ENCODE assay signal across 18 cellular contexts in genomic region chr9:78676009-78676408, GRCh38.
"Had no signal": no experiment of that assay in that cellular context is flagged by ENCODE, and none has a peak within 500 bp of the region (broad histone marks: within the 10 kb centered on the region; RNA-seq: fewer than 3 reads in every experiment).

No MANE protein-coding gene starts in this region.

- H3K4me1 ChIP-seq: ascending aorta, esophagus muscularis mucosa, pancreas, right lobe of liver, upper lobe of right lung had no signal

- H3K27me3 ChIP-seq: ascending aorta, esophagus muscularis mucosa, pancreas, right lobe of liver, upper lobe of right lung had no signal

- H3K9me3 ChIP-seq: ascending aorta, esophagus muscularis mucosa, pancreas, right lobe of liver, thoracic aorta, upper lobe of right lung had no signal

- DNase-seq: activated CD4-positive, alpha-beta T cell treated with anti-CD3 and anti-CD28 coated beads for 1 hour; activated CD8-positive, alpha-beta memory T cell treated with anti-CD3 and anti-CD28 coated beads for 24 hours; activated CD8-positive, alpha-beta memory T cell treated with anti-CD3 and anti-CD28 coated beads, Interleukin-2, amount 50 U/mL, for 48 hours; activated effector memory CD4-positive, alpha-beta T cell treated with anti-CD3 and anti-CD28 coated beads, Interleukin-2, amount 50 U/mL, for 16 hours; activated naive CD4-positive, alpha-beta T cell treated with anti-CD3 and anti-CD28 coated beads, Interleukin-2, amount 50 U/mL, for 16 hours; activated T-cell treated with anti-CD3 and anti-CD28 coated beads, Interleukin-2, amount 50 U/mL, for 72 hours; effector CD8-positive, alpha-beta T cell; left cardiac atrium; mesendoderm; naive thymus-derived CD4-positive, alpha-beta T cell; pancreas; right lobe of liver; stimulated activated naive B cell treated with anti-CD40 and anti-IgM and Interleukin-4, amounts not matched to agents 10 μg/mL and 1 μg/mL and 100 μg/mL, for 72 hours; upper lobe of right lung; WERI-Rb-1 had no signal

- H3K36me3 ChIP-seq: ascending aorta, esophagus muscularis mucosa, pancreas, right lobe of liver, thoracic aorta, upper lobe of right lung, WERI-Rb-1 had no signal

- H3K4me3 ChIP-seq: ascending aorta, esophagus muscularis mucosa, pancreas, right lobe of liver, thoracic aorta, upper lobe of right lung had no signal

- H3K27ac ChIP-seq: ascending aorta, esophagus muscularis mucosa, pancreas, right lobe of liver, thoracic aorta, upper lobe of right lung, WERI-Rb-1 had no signal

- ATAC-seq: activated T-cell treated with anti-CD3 and anti-CD28 coated beads, Interleukin-2, amount 50 U/mL, for 72 hours; left cardiac atrium; naive thymus-derived CD4-positive, alpha-beta T cell; pancreas; stimulated activated naive B cell treated with anti-CD40 and anti-IgM and Interleukin-4, amounts not matched to agents 10 μg/mL and 1 μg/mL and 100 μg/mL, for 72 hours; upper lobe of right lung had no signal
